19 cellular contexts compared by ENCODE assay signal in the genomic region with DNA sequence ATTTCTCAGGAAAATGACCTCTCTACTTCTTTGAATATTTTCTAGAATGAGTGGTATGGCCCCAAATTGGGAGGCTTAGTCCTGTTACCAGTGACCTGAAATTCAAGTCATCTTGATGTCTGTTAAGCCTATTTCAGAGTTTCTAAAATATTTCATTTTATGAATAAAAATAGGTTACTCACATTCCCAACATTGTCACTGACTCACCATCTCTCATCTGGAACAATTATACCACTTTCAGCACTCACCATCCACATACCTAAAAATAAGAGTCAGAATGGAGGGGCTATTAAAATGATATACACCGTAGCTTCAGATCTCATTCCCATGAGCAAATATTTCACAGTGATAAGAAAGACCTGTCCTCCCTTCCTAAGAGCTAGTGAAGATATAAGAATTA.
DNase-seq lines count a peak whose midpoint lies in the region; ATAC-seq and TF ChIP-seq lines count a peak whose summit lies in the region.
"Had no signal": no experiment of that assay in that cellular context is flagged by ENCODE, and none has a peak within 500 bp of the region (broad histone marks: within the 10 kb centered on the region; RNA-seq: fewer than 3 reads in every experiment).

No MANE protein-coding gene starts in this region.

- H2BK120ac ChIP-seq in IMR-90 (ENCODE audit: low read depth, low read length), result no peak overlapping the region

- BruUV-seq in IMR-90 (replicated peaks; lab: Mats Ljungman, UMichigan), result no TSS peak

- no peak overlapping the region for H2AK9ac ChIP-seq in IMR-90 (replicated peaks; ENCODE audit: low read depth, low read length, poor library complexity)

- H3K4me2 ChIP-seq in IMR-90 (ENCODE audit: low read depth, low read length), result no peak overlapping the region; the same call in 1 of the 2 replicates

- no peak overlapping the region for H3K4ac ChIP-seq in IMR-90 (ENCODE audit: low read depth, low read length)

- H3K18ac ChIP-seq in IMR-90 (ENCODE audit: low read depth, low read length), result no peak overlapping the region

- CTCF ChIA-PET in IMR-90 (lab: Yijun Ruan, JAX), result interaction anchor here (0.6 to 1.0 kb wide), 2 partner anchors 20 to 33 kb away, joined by 5 to 6 read pairs; no protein-coding TSS in a partner anchor

- no peak for ATAC-seq in IMR-90 (ENCODE audit: low read depth)
- ATAC-seq in GM18861 (IDR thresholded peaks at IDR 0.05; ENCODE audit: unreplicated experiment), result no peak
- no peak for ATAC-seq in gastroesophageal sphincter
- ATAC-seq: right cardiac atrium had no signal

- TF ChIP-seq CTCF in AG09309 (IDR thresholded peaks at IDR 0.05; ENCODE audit: control insufficient read depth, insufficient read depth, low read depth, low read length, missing control alignments) (no peak), IMR-90 (conservative IDR thresholded peaks at IDR 0.05; ENCODE audit: low read depth, low read length) (no peak), astrocyte of the spinal cord (IDR thresholded peaks at IDR 0.05; ENCODE audit: low read depth, low read length) (no peak), gastroesophageal sphincter (IDR thresholded peaks at IDR 0.05) (no peak)

- POLR2A ChIA-PET in IMR-90 (lab: Charles Lee; ENCODE audit: unreplicated experiment), result interaction anchor here (0.6 kb wide), 1 partner anchor 651 kb away, joined by 3 read pairs; no protein-coding TSS in a partner anchor

- H3K9me3 ChIP-seq in IMR-90 (ENCODE audit: control insufficient read depth, insufficient read depth, low read length) (no peaks in the 10 kb centered on the region), gastroesophageal sphincter (no peaks in the 10 kb centered on the region)
- H3K9me3 ChIP-seq: adrenal gland, Caco-2, colonic mucosa, Peyer's patch had no signal

- H3K23ac ChIP-seq in IMR-90 (ENCODE audit: low read depth, low read length), result no peak overlapping the region

- no peak overlapping the region for H3K27ac ChIP-seq in IMR-90 (ENCODE audit: insufficient read depth, low read length)
- no peak overlapping the region for H3K27ac ChIP-seq in gastroesophageal sphincter
- H3K27ac ChIP-seq: colonic mucosa, epithelial cell of prostate, Peyer's patch had no signal

- no peak for TF ChIP-seq EP300 in gastroesophageal sphincter (IDR thresholded peaks at IDR 0.05)

- no peak overlapping the region for H3K14ac ChIP-seq in IMR-90 (replicated peaks; ENCODE audit: low read depth, low read length)

- TF ChIP-seq POLR2A in IMR-90 (IDR thresholded peaks at IDR 0.05; ENCODE audit: low read depth, low read length) (no peak), gastroesophageal sphincter (IDR thresholded peaks at IDR 0.05) (no peak)

- H4K91ac ChIP-seq in IMR-90 (ENCODE audit: insufficient read depth, low read depth, low read length), result no peak overlapping the region

- H4K20me1 ChIP-seq in IMR-90 (ENCODE audit: insufficient read depth, low read length), result no peaks in the 10 kb centered on the region

- H3K4me1 ChIP-seq in IMR-90 (ENCODE audit: control insufficient read depth, insufficient read depth, low read length) (peaks cover 12% of the 10 kb centered on the region), gastroesophageal sphincter (no peaks in the 10 kb centered on the region)
- H3K4me1 ChIP-seq: colonic mucosa, Peyer's patch had no signal

- H3K9me1 ChIP-seq in IMR-90 (ENCODE audit: insufficient read depth, low read length), result peaks cover 9% of the 10 kb centered on the region; the same call in 1 of the 2 replicates

- no peak overlapping the region for H3K4me3 ChIP-seq in AG09309 (ENCODE audit: control insufficient read depth, low read depth, low read length)
- no peak overlapping the region for H3K4me3 ChIP-seq in IMR-90 (ENCODE audit: insufficient read depth, low read depth, low read length)
- H3K4me3 ChIP-seq in astrocyte of the spinal cord (ENCODE audit: low read depth, low read length), result no peak overlapping the region
- H3K4me3 ChIP-seq in gastroesophageal sphincter, result no peak overlapping the region
- H3K4me3 ChIP-seq: adrenal gland, colonic mucosa, Peyer's patch had no signal

- H3K9ac ChIP-seq in IMR-90 (ENCODE audit: low read depth, low read length), result no peak overlapping the region

- WGBS in IMR-90 (ENCODE audit: extremely low coverage in 2 of 2, insufficient read length in 1 of 2), 2 experiments, result no CpG with 5 or more reads among the region's 1 CpG
- 80 to 100% methylated on average over 1 of the region's 1 CpG for WGBS in gastroesophageal sphincter (ENCODE audit: low coverage in 1 of 2), 2 donors

- H2BK15ac ChIP-seq in IMR-90 (ENCODE audit: low read depth, low read length), result no peak overlapping the region

- no peaks in the 10 kb centered on the region for H3K27me3 ChIP-seq in IMR-90 (ENCODE audit: control insufficient read depth, insufficient read depth, low read length)
- H3K27me3 ChIP-seq in gastroesophageal sphincter, result no peaks in the 10 kb centered on the region
- H3K27me3 ChIP-seq: adrenal gland, colonic mucosa, Peyer's patch had no signal

- H2AK5ac ChIP-seq in IMR-90 (ENCODE audit: low read depth, low read length), result no peak overlapping the region

- in situ Hi-C loops in IMR-90 (cut with MboI; ENCODE audit: low sequenced_read_pairs), result no loop called here
- in situ Hi-C loops in astrocyte of the spinal cord (cut with HindIII; ENCODE audit: low sequenced_read_pairs), result no loop called here

- H3K36me3 ChIP-seq in IMR-90 (ENCODE audit: control insufficient read depth, insufficient read depth, low read length) (no peaks in the 10 kb centered on the region), gastroesophageal sphincter (no peaks in the 10 kb centered on the region)
- H3K36me3 ChIP-seq: adrenal gland, colonic mucosa, Peyer's patch had no signal

- no peak overlapping the region for H3K56ac ChIP-seq in IMR-90 (ENCODE audit: extremely low read depth, insufficient read depth, low read length)

- intact Hi-C loops in IMR-90 (cut with micrococcal nuclease), result loop anchor here (5.0 kb wide), 1 partner anchor 71 kb away; the partner anchor contains the start of gene KIAA1958

- DNase-seq in AG09309 (ENCODE audit: low read depth) (peak; percentile 61), IMR-90 (peak; percentile 66), astrocyte of the spinal cord (ENCODE audit: low read depth, low spot score) (peak; percentile 52), iris pigment epithelial cell (ENCODE audit: low read depth) (peak; percentile 64), cortex of kidney (lab: John Stamatoyannopoulos, UW) (no peak)
- DNase-seq in NK-92 treated with Interleukin-12 subunit alpha and Interleukin-12 subunit beta, amount 100 ng/mL, for 24 hours (lab: John Stamatoyannopoulos, UW), result no peak
- DNase-seq: activated CD4-positive, alpha-beta memory T cell treated with anti-CD3 and anti-CD28 coated beads for 36 hours; activated T-cell treated with anti-CD3 and anti-CD28 coated beads, Interleukin-2, amount 50 U/mL, for 48 hours; adrenal gland; Caco-2; colonic mucosa; KBM-7; kidney; NCI-H1105; Peyer's patch; right cardiac atrium had no signal

- peak overlapping the region; percentile 31 for H2BK5ac ChIP-seq in IMR-90 (ENCODE audit: low read depth, low read length, poor library complexity, severe bottlenecking)

- H3K79me1 ChIP-seq in IMR-90 (ENCODE audit: low read depth in 1 of 2, low read length in 2 of 2), result no peaks in the 10 kb centered on the region; a peak in 1 of 4 replicates

- H4K5ac ChIP-seq in IMR-90 (ENCODE audit: low read depth, low read length), result no peak overlapping the region

- TF ChIP-seq RAD21 in IMR-90 (IDR thresholded peaks at IDR 0.05; ENCODE audit: low read length), result no peak

- no peak overlapping the region for H2BK20ac ChIP-seq in IMR-90 (ENCODE audit: low read depth, low read length)

- dilution Hi-C loops in IMR-90 (cut with HindIII; ENCODE audit: low sequenced_read_pairs, unreplicated experiment), result no loop called here

- no peak overlapping the region for H2AFZ ChIP-seq in IMR-90 (replicated peaks; ENCODE audit: low read length, poor library complexity)

- H4K8ac ChIP-seq in IMR-90 (ENCODE audit: low read depth in 2 of 2, low read length in 2 of 2), result no peak overlapping the region

TF ChIP-seq in IMR-90, 13 proteins besides CTCF, POLR2A, EP300 and RAD21:
- TF ChIP-seq SMC3 (IDR thresholded peaks at IDR 0.05; ENCODE audit: low read depth, low read length) (no peak), FOS (IDR thresholded peaks at IDR 0.05; ENCODE audit: low read depth, low read length) (no peak), USF2 (IDR thresholded peaks at IDR 0.05; ENCODE audit: low read depth, low read length) (no peak), BHLHE40 (IDR thresholded peaks at IDR 0.05; ENCODE audit: low read depth, low read length) (no peak), NFE2L2 (IDR thresholded peaks at IDR 0.05; ENCODE audit: low read depth, low read length) (no peak), CEBPB (IDR thresholded peaks at IDR 0.05; ENCODE audit: low read depth, low read length) (no peak), CHD1 (IDR thresholded peaks at IDR 0.05; ENCODE audit: low read depth, low read length) (no peak), MAFK (IDR thresholded peaks at IDR 0.05; ENCODE audit: low read depth, low read length) (no peak), RFX5 (IDR thresholded peaks at IDR 0.05; ENCODE audit: low read depth, low read length) (no peak), MAZ (IDR thresholded peaks at IDR 0.05; ENCODE audit: borderline replicate concordance, low read depth, low read length) (no peak), MXI1 (IDR thresholded peaks at IDR 0.05; ENCODE audit: borderline replicate concordance, low read depth, low read length) (no peak)
- TF ChIP-seq, protein P1, sequence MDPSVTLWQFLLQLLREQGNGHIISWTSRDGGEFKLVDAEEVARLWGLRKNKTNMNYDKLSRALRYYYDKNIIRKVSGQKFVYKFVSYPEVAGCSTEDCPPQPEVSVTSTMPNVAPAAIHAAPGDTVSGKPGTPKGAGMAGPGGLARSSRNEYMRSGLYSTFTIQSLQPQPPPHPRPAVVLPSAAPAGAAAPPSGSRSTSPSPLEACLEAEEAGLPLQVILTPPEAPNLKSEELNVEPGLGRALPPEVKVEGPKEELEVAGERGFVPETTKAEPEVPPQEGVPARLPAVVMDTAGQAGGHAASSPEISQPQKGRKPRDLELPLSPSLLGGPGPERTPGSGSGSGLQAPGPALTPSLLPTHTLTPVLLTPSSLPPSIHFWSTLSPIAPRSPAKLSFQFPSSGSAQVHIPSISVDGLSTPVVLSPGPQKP (IDR thresholded peaks at IDR 0.05; ENCODE audit: borderline replicate concordance, low read depth, low read length), result no peak

Comparison
In these comparisons a context has a peak if more than half of its experiments do, and no peak if none do; other contexts are left out.
1. DNase-seq: peak in AG09309 (single experiment), IMR-90 (single experiment), astrocyte of the spinal cord (single experiment) and iris pigment epithelial cell (single experiment); none in cortex of kidney (single experiment) and NK-92 treated with Interleukin-12 subunit alpha and Interleukin-12 subunit beta, amount 100 ng/mL, for 24 hours (single experiment).